27 cellular contexts compared by ENCODE assay signal in genomic region chr18:79493211-79493800, GRCh38.
A peak's percentile ranks its signal among the peaks of the same experiment; 100 is the strongest.
DNase-seq lines count a peak whose midpoint lies in the region; ATAC-seq and TF ChIP-seq lines count a peak whose summit lies in the region.
"Had no signal": no experiment of that assay in that cellular context is flagged by ENCODE, and none has a peak within 500 bp of the region (broad histone marks: within the 10 kb centered on the region; RNA-seq: fewer than 3 reads in every experiment).

No MANE protein-coding gene starts in this region.

- H3K4me1 Mint-ChIP-seq in type B pancreatic cell (ENCODE audit: unreplicated experiment) = peaks cover 5% of the 10 kb centered on the region

- peak overlapping the region; percentile 65 for H3K23ac ChIP-seq in neuronal stem cell (ENCODE audit: low read depth, low read length, poor library complexity)

- H3K4me3 Mint-ChIP-seq in type B pancreatic cell = no peak overlapping the region
- H3K4me3 Mint-ChIP-seq: activated T-cell treated with anti-CD3 and anti-CD28 coated beads, Interleukin-2, amount 50 U/mL, for 24 hours; B cell; mesothelial cell of epicardium; naive thymus-derived CD4-positive, alpha-beta T cell; T-helper 2 cell treated with Interferon-gamma antibody and Interleukin-4, amounts not matched to agents 5 μg/mL and 100 μg/mL, for 36 hours had no signal

- H2BK12ac ChIP-seq in neuronal stem cell (ENCODE audit: low read length) = no peak overlapping the region

- TF ChIP-seq CTCF in right atrium auricular region (IDR thresholded peaks at IDR 0.05) (no peak), left ventricle myocardium inferior (IDR thresholded peaks at IDR 0.05; ENCODE audit: borderline replicate concordance) (no peak), type B pancreatic cell (conservative IDR thresholded peaks at IDR 0.05) (no peak)

- no peak overlapping the region for H3K4me3 ChIP-seq in right atrium auricular region
- no peak overlapping the region for H3K4me3 ChIP-seq in left ventricle myocardium inferior
- no peak overlapping the region for H3K4me3 ChIP-seq in neuronal stem cell (ENCODE audit: low read length in 2 of 2)
- H3K4me3 ChIP-seq: coronary artery, pancreas had no signal

- DNase-seq in Right ventricle myocardium inferior (ENCODE audit: missing footprints) (peak; percentile 62), right atrium auricular region (ENCODE audit: low spot score) (no peak), left ventricle myocardium inferior (peak; percentile 13), neuronal stem cell (ENCODE audit: low spot score) (no peak), type B pancreatic cell (ENCODE audit: extremely low spot score, unreplicated experiment) (peak; percentile 67)
- DNase-seq in central memory CD4-positive, alpha-beta T cell = no peak
- DNase-seq: activated CD4-positive, alpha-beta T cell treated with anti-CD3 and anti-CD28 coated beads for 4 hours; activated CD8-positive, alpha-beta memory T cell treated with anti-CD3 and anti-CD28 coated beads for 24 hours; activated naive CD4-positive, alpha-beta T cell; activated T-cell treated with anti-CD3 and anti-CD28 coated beads, Interleukin-2, amount 50 U/mL, for 24 hours; DMS53; effector memory CD4-positive, alpha-beta T cell; IMR-90; NCI-H1092; NCI-H1694 treated with DMSO at 0.1 percent for 48 hours; SHP77; stimulated activated CD4-positive, alpha-beta T cell treated with anti-CD3 and anti-CD28 coated beads, Interleukin-15, amount 100 ng/mL, for 24 hours; stimulated activated naive CD8-positive, alpha-beta T cell treated with anti-CD3 and anti-CD28 coated beads, Interleukin-15, Interleukin-2, amounts not matched to agents 100 U/mL and 50 U/mL, for 24 hours had no signal

- no peak overlapping the region for H3K9ac ChIP-seq in neuronal stem cell (ENCODE audit: low read depth, low read length, poor library complexity)

- H2AK5ac ChIP-seq in neuronal stem cell (ENCODE audit: low read depth, low read length) = peak overlapping the region; percentile 81

- no peak overlapping the region for H2BK120ac ChIP-seq in neuronal stem cell (ENCODE audit: low read depth, low read length)

- H3K4me1 ChIP-seq in right atrium auricular region (peaks cover 0 to 15% of the 10 kb centered on the region in 2 donors), left ventricle myocardium inferior (peaks cover 17% of the 10 kb centered on the region), neuronal stem cell (ENCODE audit: control insufficient read depth in 2 of 2, insufficient read depth in 1 of 2, low read depth in 1 of 2, low read length in 2 of 2) (no peaks in the 10 kb centered on the region)
- H3K4me1 ChIP-seq: pancreas had no signal

- no peak overlapping the region for H3K4me2 ChIP-seq in neuronal stem cell (ENCODE audit: insufficient read depth, low read length, poor library complexity, severe bottlenecking)

- H3K27me3 ChIP-seq in right atrium auricular region (no peaks in the 10 kb centered on the region), left ventricle myocardium inferior (ENCODE audit: low read depth) (no peaks in the 10 kb centered on the region), neuronal stem cell (ENCODE audit: control insufficient read depth in 3 of 3, insufficient read depth in 3 of 3, low read depth in 1 of 3, low read length in 3 of 3) (no peaks in the 10 kb centered on the region)
- H3K27me3 ChIP-seq: pancreas had no signal

- H3K27ac Mint-ChIP-seq in type B pancreatic cell = no peak overlapping the region
- H3K27ac Mint-ChIP-seq: activated T-cell treated with anti-CD3 and anti-CD28 coated beads, Interleukin-2, amount 50 U/mL, for 24 hours; B cell; mesothelial cell of epicardium; T-helper 2 cell treated with Interferon-gamma antibody and Interleukin-4, amounts not matched to agents 5 μg/mL and 100 μg/mL, for 36 hours had no signal

- ATAC-seq in Right ventricle myocardium inferior (no peak), GM21619 (IDR thresholded peaks at IDR 0.05; ENCODE audit: unreplicated experiment) (no peak), HG02571 (IDR thresholded peaks at IDR 0.05; ENCODE audit: unreplicated experiment) (no peak)
- ATAC-seq: naive thymus-derived CD4-positive, alpha-beta T cell; pancreas; stimulated activated naive CD8-positive, alpha-beta T cell treated with anti-CD3 and anti-CD28 coated beads, Interleukin-15, Interleukin-2, amounts not matched to agents 100 U/mL and 50 U/mL, for 24 hours had no signal

- no peak overlapping the region for H2BK15ac ChIP-seq in neuronal stem cell (ENCODE audit: low read length)

- WGBS in neuronal stem cell (ENCODE audit: extremely low coverage in 2 of 2, insufficient read length in 2 of 2, insufficient replicate concordance in 1 of 2), 2 donors = no CpG with 5 or more reads among the region's 65 CpGs

- no peaks in the 10 kb centered on the region for H3K27me3 Mint-ChIP-seq in type B pancreatic cell
- H3K27me3 Mint-ChIP-seq: activated T-cell treated with anti-CD3 and anti-CD28 coated beads, Interleukin-2, amount 50 U/mL, for 24 hours; B cell; naive thymus-derived CD4-positive, alpha-beta T cell had no signal

- peaks cover 7% of the 10 kb centered on the region for H3K36me3 Mint-ChIP-seq in type B pancreatic cell

- H3K27ac ChIP-seq in right atrium auricular region (no peak overlapping the region), left ventricle myocardium inferior (replicated peaks) (no peak overlapping the region), neuronal stem cell (replicated peaks; ENCODE audit: low read length) (no peak overlapping the region)
- H3K27ac ChIP-seq: coronary artery, pancreas, VCaP had no signal

- intact Hi-C loops in Right ventricle myocardium inferior (cut with DNase I) = no loop called here
- intact Hi-C loops in left ventricle myocardium inferior (cut with micrococcal nuclease) = no loop called here

- H3K9me3 Mint-ChIP-seq in type B pancreatic cell = peaks cover 8% of the 10 kb centered on the region

- H3K9me3 ChIP-seq in right atrium auricular region (peaks cover under 1 to 3% of the 10 kb centered on the region in 2 donors), left ventricle myocardium inferior (replicated peaks) (peaks cover 4% of the 10 kb centered on the region), neuronal stem cell (replicated peaks in 1 of 2; ENCODE audit: control insufficient read depth in 2 of 2, insufficient read depth in 1 of 2, low read depth in 1 of 2, low read length in 2 of 2) (peaks cover under 1 to 2% of the 10 kb centered on the region in 2 donors)
- H3K9me3 ChIP-seq: pancreas had no signal

- no peaks in the 10 kb centered on the region for H3K79me1 ChIP-seq in neuronal stem cell (ENCODE audit: low read depth, low read length)

- no peak overlapping the region for H3K4ac ChIP-seq in neuronal stem cell (ENCODE audit: low read length)

- H3K36me3 ChIP-seq in right atrium auricular region = peaks cover 18% of the 10 kb centered on the region
- H3K36me3 ChIP-seq in left ventricle myocardium inferior = peaks cover 6% of the 10 kb centered on the region
- H3K36me3 ChIP-seq in neuronal stem cell (replicated peaks in 1 of 2; ENCODE audit: control insufficient read depth in 2 of 2, insufficient read depth in 2 of 2, low read length in 2 of 2) = no peaks in the 10 kb centered on the region
- H3K36me3 ChIP-seq: pancreas had no signal

- no peak overlapping the region for H4K91ac ChIP-seq in neuronal stem cell (ENCODE audit: low read depth, low read length, poor library complexity)

- no peak overlapping the region for H2AFZ ChIP-seq in neuronal stem cell (ENCODE audit: low read length)

- H4K8ac ChIP-seq in neuronal stem cell (ENCODE audit: low read depth, low read length) = no peak overlapping the region

- no peak overlapping the region for H2BK5ac ChIP-seq in neuronal stem cell (ENCODE audit: low read length)

- H3K18ac ChIP-seq in neuronal stem cell (ENCODE audit: low read length) = no peak overlapping the region

- H3K14ac ChIP-seq in neuronal stem cell (ENCODE audit: low read length) = no peak overlapping the region

Comparison
In these comparisons a context has a peak if more than half of its experiments do, and no peak if none do; other contexts are left out.
1. DNase-seq: peak in Right ventricle myocardium inferior (single experiment), left ventricle myocardium inferior (single experiment) and type B pancreatic cell (single experiment); none in right atrium auricular region (single experiment), neuronal stem cell (single experiment) and central memory CD4-positive, alpha-beta T cell (single experiment).